In genomic region chr3:49277357-49277723, GRCh38 we compare ENCODE assay signal across 8 cellular contexts. TPM values are rescaled to one million over a fixed set of nuclear protein-coding genes. Genes with fewer than 3 reads are reported as not detected.
DNase-seq lines count a peak whose midpoint lies in the region; ATAC-seq and TF ChIP-seq lines count a peak whose summit lies in the region.

No MANE protein-coding gene starts in this region.

- peak overlapping the region; percentile 82 to 86 for H3K4me3 Mint-ChIP-seq in stimulated activated naive CD8-positive, alpha-beta T cell treated with anti-CD3 and anti-CD28 coated beads, Interleukin-15, amount 100 ng/mL, for 72 hours

- no peak for TF ChIP-seq POLR2A in adrenal gland (IDR thresholded peaks at IDR 0.05)

- DNase-seq in adrenal gland (peak in 1 of 7 donors; percentile 39), HCEC 1CT (no peak), HT-29 (ENCODE audit: low spot score) (no peak)
- no peak for DNase-seq in stimulated activated naive CD8-positive, alpha-beta T cell treated with anti-CD3 and anti-CD28 coated beads, Interleukin-15, amount 100 ng/mL, for 72 hours
- DNase-seq in activated CD8-positive, alpha-beta memory T cell treated with anti-CD3 and anti-CD28 coated beads, Interleukin-2, amount 50 U/mL, for 48 hours: no peak

- peak overlapping the region; percentile 91 to 93 for H3K27ac Mint-ChIP-seq in stimulated activated naive CD8-positive, alpha-beta T cell treated with anti-CD3 and anti-CD28 coated beads, Interleukin-15, amount 100 ng/mL, for 72 hours

- peaks cover 25 to 44% of the 10 kb centered on the region in 2 donors for H3K4me1 ChIP-seq in adrenal gland (replicated peaks in 1 of 2)
- H3K4me1 ChIP-seq in iPS-20b (ENCODE audit: insufficient read depth, low read length): no peaks in the 10 kb centered on the region

- ATAC-seq in HG02870 (IDR thresholded peaks at IDR 0.05; ENCODE audit: unreplicated experiment): peak; percentile 13
- peak; percentile 10 for ATAC-seq in stimulated activated naive CD8-positive, alpha-beta T cell treated with anti-CD3 and anti-CD28 coated beads, Interleukin-15, amount 100 ng/mL, for 72 hours
- ATAC-seq in HG03280 (IDR thresholded peaks at IDR 0.05; ENCODE audit: unreplicated experiment): no peak

- H3K9ac ChIP-seq in iPS-20b (ENCODE audit: low read depth, low read length): no peak overlapping the region; the same call in 1 of the 2 replicates

- H3K9me3 Mint-ChIP-seq in stimulated activated naive CD8-positive, alpha-beta T cell treated with anti-CD3 and anti-CD28 coated beads, Interleukin-15, amount 100 ng/mL, for 72 hours: no peaks in the 10 kb centered on the region

- H3K27ac ChIP-seq in adrenal gland: peak overlapping the region; percentile 89 to 99 (median 97)
- no peak overlapping the region for H3K27ac ChIP-seq in iPS-20b (ENCODE audit: low read length)

- no peak for TF ChIP-seq CTCF in adrenal gland (IDR thresholded peaks at IDR 0.05)

- H3K36me3 ChIP-seq in adrenal gland (replicated peaks in 1 of 2) (no peaks in the 10 kb centered on the region), iPS-20b (ENCODE audit: insufficient read depth, low read depth, low read length) (peaks cover 32% of the 10 kb centered on the region)

- H3K9me3 ChIP-seq in adrenal gland (replicated peaks in 1 of 3) (no peaks in the 10 kb centered on the region), iPS-20b (ENCODE audit: insufficient read depth, low read depth, low read length) (no peaks in the 10 kb centered on the region)

- H3K27me3 ChIP-seq in adrenal gland (no peaks in the 10 kb centered on the region), iPS-20b (ENCODE audit: insufficient read depth, low read length) (no peaks in the 10 kb centered on the region)

- intact Hi-C loops in adrenal gland (cut with DNase I): loop anchor here (5.0 kb wide), 1 partner anchor 105 kb away; the partner anchor contains the start of gene KLHDC8B (in 2 of the 2)

- H3K4me1 Mint-ChIP-seq in stimulated activated naive CD8-positive, alpha-beta T cell treated with anti-CD3 and anti-CD28 coated beads, Interleukin-15, amount 100 ng/mL, for 72 hours: peaks cover 30% of the 10 kb centered on the region

- no peaks in the 10 kb centered on the region for H3K27me3 Mint-ChIP-seq in stimulated activated naive CD8-positive, alpha-beta T cell treated with anti-CD3 and anti-CD28 coated beads, Interleukin-15, amount 100 ng/mL, for 72 hours

- H3K4me3 ChIP-seq in adrenal gland (peak overlapping the region in 1 of 4 donors; percentile 41), iPS-20b (ENCODE audit: low read length) (peak overlapping the region; percentile 40; the same call in 1 of the 2 replicates)

- WGBS in adrenal gland, 4 donors: 6 to 16% (median 11%) methylated on average over 8 to 10 of the region's 10 CpGs

RNA-seq across cellular contexts. Expression of gene C3orf62, which starts 0.3 kb away (rescaled TPM):
- 1 to 10 TPM; 3.4 to 7.4 (median 5.0) TPM for total RNA-seq in adrenal gland
- 10 to 100 TPM in 2 of 3 donors, 1 to 10 TPM in 1; 7.9 to 17.9 (median 15.1) TPM for polyA plus RNA-seq in adrenal gland
- total RNA-seq in HT-29 (2014; rRNA removed; shearing (Covaris generic)): 1.3 and 3.8 TPM in 2 replicates
